Comparison of ENCODE assay signal across 9 cellular contexts in genomic region chr1:39657923-39658485, GRCh38. TPM values are rescaled to one million over a fixed set of nuclear protein-coding genes. Genes with fewer than 3 reads are reported as not detected.
A peak's percentile ranks its signal among the peaks of the same experiment; 100 is the strongest.
DNase-seq lines count a peak whose midpoint lies in the region; ATAC-seq, FAIRE-seq and TF ChIP-seq lines count a peak whose summit lies in the region.
"Had no signal": no experiment of that assay in that cellular context is flagged by ENCODE, and none has a peak within 500 bp of the region (broad histone marks: within the 10 kb centered on the region; RNA-seq: fewer than 3 reads in every experiment).

No MANE protein-coding gene starts in this region.

- DNase-seq in DND-41 (peak; percentile 70), HTR-8/SVneo (ENCODE audit: insufficient read length, low spot score) (peak; percentile 66), RCC 7860 (ENCODE audit: low spot score) (peak; percentile 35), activated T-helper 1 cell treated with Interleukin-2 at 50 U/mL for 16 hours (ENCODE audit: low read depth) (peak; percentile 28), foreskin melanocyte (peak; percentile 63), vagina (ENCODE audit: extremely low spot score in 2 of 2) (no peak)

- H3K27ac ChIP-seq in DND-41 (ENCODE audit: low read length) (no peak overlapping the region), parathyroid adenoma (no peak overlapping the region), vagina (no peak overlapping the region)

- H4K20me1 ChIP-seq in DND-41 (ENCODE audit: insufficient read depth, low read length): 0 out of 2 replicates have a peak, but pooled peaks cover 3% of the 10 kb centered on the region

- H3K4me3 ChIP-seq in DND-41 (ENCODE audit: low read depth in 1 of 2, low read length in 2 of 2) (peak overlapping the region in 1 of 2 experiments; percentile 16; a peak in 1 of 4 replicates), parathyroid adenoma (ENCODE audit: low read depth, low read length) (no peak overlapping the region), vagina (no peak overlapping the region)

- no peak for FAIRE-seq in HTR-8/SVneo (lab: Jason Lieb, UNC)
- FAIRE-seq in RCC 7860 (lab: Jason Lieb, UNC): no peak
- FAIRE-seq: colon had no signal

- intact Hi-C loops in vagina (cut with DNase I): no loop called here

- H3K4me1 ChIP-seq in DND-41 (ENCODE audit: insufficient read depth, low read length): peaks cover 4% of the 10 kb centered on the region; the same call in 1 of the 2 replicates
- H3K4me1 ChIP-seq in parathyroid adenoma: no peaks in the 10 kb centered on the region
- no peaks in the 10 kb centered on the region for H3K4me1 ChIP-seq in vagina

- H2AFZ ChIP-seq in DND-41 (ENCODE audit: low read depth, low read length) (peak overlapping the region; percentile 82), parathyroid adenoma (peak overlapping the region; percentile 46)

- H3K36me3 ChIP-seq in DND-41 (ENCODE audit: insufficient read depth, low read length) (no peaks in the 10 kb centered on the region), parathyroid adenoma (ENCODE audit: control insufficient read depth, insufficient read depth, low read length) (no peaks in the 10 kb centered on the region), vagina (no peaks in the 10 kb centered on the region)

- ATAC-seq in DND-41 (ENCODE audit: insufficient read depth, low read depth): peak; percentile 86
- no peak for ATAC-seq in GM19463 (IDR thresholded peaks at IDR 0.05; ENCODE audit: unreplicated experiment)

- no peak for TF ChIP-seq POLR2A in vagina (IDR thresholded peaks at IDR 0.05)

- peak overlapping the region; percentile 56 for H3K4me2 ChIP-seq in DND-41 (ENCODE audit: insufficient read depth, low read length)
- no peak overlapping the region for H3K4me2 ChIP-seq in parathyroid adenoma (ENCODE audit: low read length)

- H3K79me2 ChIP-seq in DND-41 (ENCODE audit: insufficient read depth, low read length) (no peaks in the 10 kb centered on the region), parathyroid adenoma (no peaks in the 10 kb centered on the region)

- H3K9me3 ChIP-seq in DND-41 (ENCODE audit: insufficient read depth, low read length, severe bottlenecking) (no peaks in the 10 kb centered on the region), parathyroid adenoma (ENCODE audit: control insufficient read depth, low read length) (no peaks in the 10 kb centered on the region), vagina (no peaks in the 10 kb centered on the region)

- no peak overlapping the region for H3K9ac ChIP-seq in DND-41 (ENCODE audit: low read depth, low read length)
- H3K9ac ChIP-seq in parathyroid adenoma: no peak overlapping the region

- peaks cover 10% of the 10 kb centered on the region for H3K27me3 ChIP-seq in DND-41 (ENCODE audit: insufficient read depth, low read length, poor library complexity)
- no peaks in the 10 kb centered on the region for H3K27me3 ChIP-seq in parathyroid adenoma (ENCODE audit: control insufficient read depth, insufficient read depth, low read length)
- no peaks in the 10 kb centered on the region for H3K27me3 ChIP-seq in vagina

- peak; percentile 87 for TF ChIP-seq CTCF in DND-41 (IDR thresholded peaks at IDR 0.05; ENCODE audit: borderline replicate concordance, extremely low read depth, low read length, poor library complexity, severe bottlenecking)
- peak; percentile 48 for TF ChIP-seq CTCF in parathyroid adenoma (IDR thresholded peaks at IDR 0.05)
- TF ChIP-seq CTCF in vagina (IDR thresholded peaks at IDR 0.05): peak; percentile 23 to 53 (median 49)

RNA-seq across cellular contexts. Expression of gene NT5C1A, which starts 13.9 kb away (rescaled TPM):
- not detected for total RNA-seq in vagina

RNA-seq across cellular contexts. Expression of gene HEYL, which starts 18.6 kb away (rescaled TPM):
- 8.8 TPM for total RNA-seq in vagina

RNA-seq across cellular contexts. Expression of gene HPCAL4, which starts 33.2 kb away (rescaled TPM):
- 0.49 TPM for total RNA-seq in vagina

Comparison
In these comparisons a context has a peak if more than half of its experiments do, and no peak if none do; other contexts are left out.
1. DNase-seq: peak in DND-41 (single experiment), HTR-8/SVneo (single experiment), RCC 7860 (single experiment), activated T-helper 1 cell treated with Interleukin-2 at 50 U/mL for 16 hours (single experiment) and foreskin melanocyte (single experiment); none in vagina (0 of 2).
2. Peak in every context shown above with its lines, with median percentiles within 50 percentile points of each other: CTCF ChIP-seq.